Comparison of ENCODE assay signal across 8 cellular contexts in the genomic region with DNA sequence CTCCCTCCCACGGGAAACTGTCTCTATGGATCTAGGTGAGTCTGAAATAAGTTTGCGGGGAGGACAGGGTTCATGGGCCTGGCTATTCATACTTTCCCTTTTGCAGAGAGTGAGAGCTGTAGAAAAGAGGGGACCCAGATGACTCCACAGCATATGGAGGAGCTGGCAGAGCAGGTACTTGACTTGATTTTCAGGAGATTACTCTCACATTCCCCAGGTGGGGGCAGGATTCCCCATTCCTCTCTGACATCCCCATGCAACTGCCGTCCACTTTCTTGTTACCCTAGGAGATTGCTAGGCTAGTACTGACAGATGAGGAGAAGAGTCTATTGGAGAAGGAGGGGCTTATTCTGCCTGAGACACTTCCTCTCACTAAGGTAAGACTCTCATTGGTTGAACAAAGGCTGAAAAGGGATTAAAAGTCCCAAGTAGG.
A peak's percentile ranks its signal among the peaks of the same experiment; 100 is the strongest.
DNase-seq lines count a peak whose midpoint lies in the region; ATAC-seq and TF ChIP-seq lines count a peak whose summit lies in the region.

No MANE protein-coding gene starts in this region.

- no peak for TF ChIP-seq CTCF in AG10803 (conservative IDR thresholded peaks at IDR 0.05; ENCODE audit: low read length)
- no peak for TF ChIP-seq CTCF in GM12864 (IDR thresholded peaks at IDR 0.05; ENCODE audit: low read depth, low read length, missing control alignments)

- peak overlapping the region; percentile 94 for H3K27ac Mint-ChIP-seq in stimulated activated naive CD8-positive, alpha-beta T cell treated with anti-CD3 and anti-CD28 coated beads, Interleukin-15, Interleukin-2, amounts not matched to agents 100 ng/mL and 50 ng/mL, for 24 hours

- ATAC-seq in HG02623 (IDR thresholded peaks at IDR 0.05; ENCODE audit: unreplicated experiment) = no peak

- H3K4me1 Mint-ChIP-seq in stimulated activated naive CD8-positive, alpha-beta T cell treated with anti-CD3 and anti-CD28 coated beads, Interleukin-15, Interleukin-2, amounts not matched to agents 100 ng/mL and 50 ng/mL, for 24 hours (ENCODE audit: low read depth) = peaks cover 17% of the 10 kb centered on the region

- H3K36me3 Mint-ChIP-seq in stimulated activated naive CD8-positive, alpha-beta T cell treated with anti-CD3 and anti-CD28 coated beads, Interleukin-15, Interleukin-2, amounts not matched to agents 100 ng/mL and 50 ng/mL, for 24 hours (ENCODE audit: low read depth) = peaks cover 24% of the 10 kb centered on the region

- H3K9me3 Mint-ChIP-seq in stimulated activated naive CD8-positive, alpha-beta T cell treated with anti-CD3 and anti-CD28 coated beads, Interleukin-15, Interleukin-2, amounts not matched to agents 100 ng/mL and 50 ng/mL, for 24 hours = no peaks in the 10 kb centered on the region

- H3K36me3 ChIP-seq in adipocyte (ENCODE audit: control insufficient read depth, insufficient read depth, low read length, severe bottlenecking) = peaks cover 39% of the 10 kb centered on the region

- H3K4me3 Mint-ChIP-seq in stimulated activated naive CD8-positive, alpha-beta T cell treated with anti-CD3 and anti-CD28 coated beads, Interleukin-15, Interleukin-2, amounts not matched to agents 100 ng/mL and 50 ng/mL, for 24 hours = no peak overlapping the region

- peak overlapping the region; percentile 99 for H3K9ac ChIP-seq in adipocyte (ENCODE audit: low read length)

- peak; percentile 58 for DNase-seq in AG10803 (ENCODE audit: low read depth)
- no peak for DNase-seq in GM12864 (ENCODE audit: low read depth)
- DNase-seq in NCI-H226 = peak; percentile 57
- peak; percentile 56 for DNase-seq in adipocyte (ENCODE audit: low read depth)
- no peak for DNase-seq in activated CD4-positive, alpha-beta T cell treated with anti-CD3 and anti-CD28 coated beads for 48 hours

- peak overlapping the region; percentile 97 for H3K4me3 ChIP-seq in AG10803 (ENCODE audit: low read length)
- H3K4me3 ChIP-seq in GM12864 (ENCODE audit: low read depth, low read length) = peak overlapping the region; percentile 71
- peak overlapping the region; percentile 97 for H3K4me3 ChIP-seq in adipocyte (ENCODE audit: low read length)
- peak overlapping the region; percentile 90 for H3K4me3 ChIP-seq in iPS-18c (ENCODE audit: insufficient read depth, low read depth, low read length)

- no peaks in the 10 kb centered on the region for H3K27me3 ChIP-seq in adipocyte (replicated peaks; ENCODE audit: control insufficient read depth, insufficient read depth, low read length)

- H3K4me1 ChIP-seq in adipocyte (ENCODE audit: control insufficient read depth, insufficient read depth, low read length) = peaks cover 48% of the 10 kb centered on the region

- H3K9me3 ChIP-seq in adipocyte (ENCODE audit: control insufficient read depth, low read length) (no peaks in the 10 kb centered on the region), iPS-18c (ENCODE audit: control insufficient read depth, insufficient read depth, low read length) (no peaks in the 10 kb centered on the region)

- no peaks in the 10 kb centered on the region for H3K27me3 Mint-ChIP-seq in stimulated activated naive CD8-positive, alpha-beta T cell treated with anti-CD3 and anti-CD28 coated beads, Interleukin-15, Interleukin-2, amounts not matched to agents 100 ng/mL and 50 ng/mL, for 24 hours

Comparison
In these comparisons a context has a peak if more than half of its experiments do, and no peak if none do; other contexts are left out.
1. DNase-seq: peak in AG10803 (single experiment), NCI-H226 (single experiment) and adipocyte (single experiment); none in GM12864 (single experiment) and activated CD4-positive, alpha-beta T cell treated with anti-CD3 and anti-CD28 coated beads for 48 hours (single experiment).
2. Peak in every context shown above with its lines, with median percentiles within 50 percentile points of each other: H3K4me3 ChIP-seq.